In the genomic region with DNA sequence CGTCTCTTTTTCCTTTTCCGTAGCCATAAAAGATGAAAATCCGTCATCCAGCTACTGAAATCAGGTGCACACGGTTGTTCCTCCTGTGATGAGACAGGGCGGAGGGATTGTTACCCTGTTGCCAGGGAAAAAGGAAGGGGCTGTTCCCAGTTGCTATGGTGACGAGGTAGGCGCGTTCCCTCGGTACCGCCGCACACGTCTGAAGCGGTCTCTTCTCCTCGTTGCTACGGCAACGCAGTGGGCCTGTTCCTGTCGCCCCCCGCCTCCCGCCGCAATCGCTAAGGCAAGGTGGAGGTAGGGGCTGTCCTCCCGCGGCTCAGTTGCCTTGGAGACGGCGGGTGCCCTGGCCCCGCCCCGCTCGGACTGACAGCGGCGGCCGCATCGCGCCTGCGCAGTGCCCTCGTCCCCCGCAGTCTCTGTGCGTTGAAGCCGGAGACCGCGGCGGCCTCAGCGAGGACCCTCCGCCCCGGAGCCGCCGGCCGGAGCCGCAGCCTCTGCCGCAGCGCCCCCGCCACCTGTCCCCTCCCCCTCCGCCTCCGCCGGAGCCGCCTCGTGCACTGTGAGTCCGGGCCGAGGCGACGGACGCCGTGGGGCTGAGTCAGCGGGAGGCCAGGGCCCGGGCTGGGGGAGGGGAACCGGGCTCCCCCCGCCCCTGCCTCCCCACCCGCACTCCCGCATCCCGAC, we compare ENCODE assay signal across 8 cellular contexts. TPM values are rescaled to one million over a fixed set of nuclear protein-coding genes. Genes with fewer than 3 reads are reported as not detected.
DNase-seq lines count a peak whose midpoint lies in the region; ATAC-seq, FAIRE-seq and TF ChIP-seq lines count a peak whose summit lies in the region.

TSS of gene MAPRE3 (plus strand) at position 394 of the 684 bp plus-strand sequence. CDS start 51,582 bp downstream, outside the sequence.

- H3K36me3 Mint-ChIP-seq in activated CD8-positive, alpha-beta T cell treated with anti-CD3 and anti-CD28 coated beads, Interleukin-2, amount 10 ng/mL, durations not matched to agents 7 days and 5 days (ENCODE audit: low read depth), result no peaks in the 10 kb centered on the region

- CTCF ChIA-PET in AG04449 (lab: Yijun Ruan, JAX), result interaction anchor here (1.0 to 16.1 kb wide), 6 partner anchors 8 to 46 kb away, joined by 3 to 663 read pairs (median 6); no protein-coding TSS in a partner anchor
- CTCF ChIA-PET in activated CD8-positive, alpha-beta T cell treated with anti-CD3 and anti-CD28 coated beads, Interleukin-2, amount 10 ng/mL, durations not matched to agents 7 days and 5 days (lab: Charles Lee), result interaction anchor here (0.8 to 2.1 kb wide), 4 partner anchors 9 to 311 kb away, joined by 3 to 11 read pairs (median 5); no protein-coding TSS in a partner anchor

- TF ChIP-seq POLR2A in right lobe of liver (IDR thresholded peaks at IDR 0.05), result peak; percentile 55

- no peaks in the 10 kb centered on the region for H3K27me3 ChIP-seq in right lobe of liver

- peaks cover 53% of the 10 kb centered on the region for H3K27me3 Mint-ChIP-seq in activated CD8-positive, alpha-beta T cell treated with anti-CD3 and anti-CD28 coated beads, Interleukin-2, amount 10 ng/mL, durations not matched to agents 7 days and 5 days (ENCODE audit: low read depth)

- H3K4me1 Mint-ChIP-seq in activated CD8-positive, alpha-beta T cell treated with anti-CD3 and anti-CD28 coated beads, Interleukin-2, amount 10 ng/mL, durations not matched to agents 7 days and 5 days (ENCODE audit: low read depth), result peaks cover 11% of the 10 kb centered on the region

- H3K9me3 ChIP-seq in right lobe of liver, result no peaks in the 10 kb centered on the region

- H3K4me1 ChIP-seq in right lobe of liver, result peaks cover 0 to 14% (median 5%) of the 10 kb centered on the region in 4 donors

- TF ChIP-seq CTCF in AG04449 (IDR thresholded peaks at IDR 0.05; ENCODE audit: insufficient read depth, low read length, missing control alignments) (no peak), right lobe of liver (IDR thresholded peaks at IDR 0.05) (no peak)

- no peak for FAIRE-seq in GM19239 (lab: Jason Lieb, UNC)

- H3K36me3 ChIP-seq in right lobe of liver, result no peaks in the 10 kb centered on the region

- peak within 1 kb of the TSS; percentile 65 for H3K4me3 Mint-ChIP-seq in activated CD8-positive, alpha-beta T cell treated with anti-CD3 and anti-CD28 coated beads, Interleukin-2, amount 10 ng/mL, durations not matched to agents 7 days and 5 days

- no peaks in the 10 kb centered on the region for H3K9me3 Mint-ChIP-seq in activated CD8-positive, alpha-beta T cell treated with anti-CD3 and anti-CD28 coated beads, Interleukin-2, amount 10 ng/mL, durations not matched to agents 7 days and 5 days (ENCODE audit: insufficient read depth)

- H3K27ac Mint-ChIP-seq in activated CD8-positive, alpha-beta T cell treated with anti-CD3 and anti-CD28 coated beads, Interleukin-2, amount 10 ng/mL, durations not matched to agents 7 days and 5 days, result no peak within 1 kb of the TSS

- POLR2A ChIA-PET in AG04449 (lab: Yijun Ruan, JAX), result no interaction called here
- POLR2A ChIA-PET in activated CD8-positive, alpha-beta T cell treated with anti-CD3 and anti-CD28 coated beads, Interleukin-2, amount 10 ng/mL, durations not matched to agents 7 days and 5 days (lab: Charles Lee), result no interaction called here

- intact Hi-C loops in right lobe of liver (cut with DNase I), result no loop called here

- DNase-seq in AG04449 (ENCODE audit: low read depth, low spot score) (no peak), GM19239 (ENCODE audit: insufficient read length, low spot score) (peak; percentile 82), NCI-H774 (lab: John Stamatoyannopoulos, UW) (peak; percentile 81), ecto neural progenitor cell (ENCODE audit: low spot score) (peak; percentile 97), right lobe of liver (peak; percentile 86 to 89 (median 88))
- peak; percentile 81 for DNase-seq in activated CD8-positive, alpha-beta T cell treated with anti-CD3 and anti-CD28 coated beads, Interleukin-2, amount 10 ng/mL, durations not matched to agents 7 days and 5 days
- peak; percentile 80 for DNase-seq in stimulated activated CD4-positive, alpha-beta T cell treated with anti-CD3 and anti-CD28 coated beads, Interleukin-4, amount 100 ng/mL, for 24 hours

- under 1% methylated on average over 22 of the region's 69 CpGs for WGBS in right lobe of liver (ENCODE audit: insufficient coverage, low coverage, low lambda C conversion rate, missing lambda C conversion rate)

- peak; percentile 78 for ATAC-seq in HG03521 (IDR thresholded peaks at IDR 0.05; ENCODE audit: unreplicated experiment)
- ATAC-seq in activated CD8-positive, alpha-beta T cell treated with anti-CD3 and anti-CD28 coated beads, Interleukin-2, amount 10 ng/mL, durations not matched to agents 7 days and 5 days, result peak; percentile 91
- ATAC-seq in right lobe of liver, result peak; percentile 94 to 97 (median 94)

- H3K27ac ChIP-seq in right lobe of liver, result peak within 1 kb of the TSS; percentile 50 to 65 (median 52)

- H3K4me3 ChIP-seq in AG04449 (ENCODE audit: low read depth, low read length), result peak within 1 kb of the TSS; percentile 88
- peak within 1 kb of the TSS; percentile 76 to 88 (median 87) for H3K4me3 ChIP-seq in right lobe of liver

RNA-seq across cellular contexts. Expression of gene MAPRE3, which starts in this region (rescaled TPM):
- total RNA-seq in activated CD8-positive, alpha-beta T cell treated with anti-CD3 and anti-CD28 coated beads, Interleukin-2, amount 10 ng/mL, durations not matched to agents 7 days and 5 days, result under 1 TPM; 0.52 to 0.95 TPM
- total RNA-seq in right lobe of liver, result 10 to 100 TPM; 13.7 to 22.3 (median 17.3) TPM

Comparison
In these comparisons a context has a peak if more than half of its experiments do, and no peak if none do; other contexts are left out.
1. RNA of gene MAPRE3 (total RNA-seq): 13.7 to 22.3 TPM in right lobe of liver; 0.52 to 0.95 TPM in activated CD8-positive, alpha-beta T cell treated with anti-CD3 and anti-CD28 coated beads, Interleukin-2, amount 10 ng/mL, durations not matched to agents 7 days and 5 days; every median in the first group is over 4 times any median in the second.
2. Peak in DNase-seq and ATAC-seq in activated CD8-positive, alpha-beta T cell treated with anti-CD3 and anti-CD28 coated beads, Interleukin-2, amount 10 ng/mL, durations not matched to agents 7 days and 5 days; RNA of the gene not detected or under 1 TPM.
3. Peak in every context shown above with its lines, with median percentiles within 50 percentile points of each other: ATAC-seq.